In genomic region chr2:130798472-130799221, GRCh38 we compare ENCODE assay signal across 8 cellular contexts. TPM values are rescaled to one million over a fixed set of nuclear protein-coding genes. Genes with fewer than 3 reads are reported as not detected.
A peak's percentile ranks its signal among the peaks of the same experiment; 100 is the strongest.
DNase-seq lines count a peak whose midpoint lies in the region; ATAC-seq and TF ChIP-seq lines count a peak whose summit lies in the region.

No MANE protein-coding gene starts in this region.

- peak; percentile 28 for DNase-seq in NCI-H1436 (lab: John Stamatoyannopoulos, UW)
- DNase-seq in NCI-H1436 treated with DMSO at 0.1 percent for 48 hours (lab: John Stamatoyannopoulos, UW), result no peak
- DNase-seq in Panc1 (ENCODE audit: low read depth, low spot score), result no peak
- DNase-seq in endothelial cell (ENCODE audit: low spot score), result peak; percentile 16
- DNase-seq in natural killer cell treated with Interleukin-12 subunit alpha and Interleukin-12 subunit beta and Interleukin-15 and Interleukin-18, amount 100 ng/mL, for 72 hours (ENCODE audit: low spot score), result no peak
- DNase-seq in stimulated activated CD4-positive, alpha-beta T cell treated with anti-CD3 and anti-CD28 coated beads, Interleukin-2, amount 100 ng/mL, for 48 hours, result no peak
- no peak for DNase-seq in SKM-1 treated with dmso at 0.1 percent for 144 hours (lab: John Stamatoyannopoulos, UW; ENCODE audit: unreplicated experiment)
- no peak for DNase-seq in middle frontal gyrus (ENCODE audit: extremely low spot score, low spot score)

- H3K27ac Mint-ChIP-seq in endothelial cell (ENCODE audit: unreplicated experiment), result no peak overlapping the region
- no peak overlapping the region for H3K27ac Mint-ChIP-seq in natural killer cell treated with Interleukin-12 subunit alpha and Interleukin-12 subunit beta and Interleukin-15 and Interleukin-18, amount 100 ng/mL, for 72 hours

- no peaks in the 10 kb centered on the region for H3K9me3 ChIP-seq in Panc1 (ENCODE audit: control insufficient read depth, insufficient read depth, low read depth, low read length)

- peak overlapping the region; percentile 68; the same call in 1 of the 2 replicates for H3K27ac ChIP-seq in Panc1 (ENCODE audit: low read length)

- no peak overlapping the region for H3K4me3 Mint-ChIP-seq in endothelial cell (ENCODE audit: unreplicated experiment)
- H3K4me3 Mint-ChIP-seq in natural killer cell treated with Interleukin-12 subunit alpha and Interleukin-12 subunit beta and Interleukin-15 and Interleukin-18, amount 100 ng/mL, for 72 hours, result peak overlapping the region; percentile 63

- no peaks in the 10 kb centered on the region for H3K36me3 ChIP-seq in Panc1 (ENCODE audit: control insufficient read depth, insufficient read depth, low read length)

- peaks cover 3% of the 10 kb centered on the region for H3K4me1 Mint-ChIP-seq in endothelial cell (ENCODE audit: unreplicated experiment)
- H3K4me1 Mint-ChIP-seq in natural killer cell treated with Interleukin-12 subunit alpha and Interleukin-12 subunit beta and Interleukin-15 and Interleukin-18, amount 100 ng/mL, for 72 hours (ENCODE audit: low read depth in 2 of 2), result peaks cover 27 to 29% of the 10 kb centered on the region in 2 donors

- in situ Hi-C loops in Panc1 (cut with HindIII; ENCODE audit: low pct_unique_long_range_greater_than_20kb, low sequenced_read_pairs), result no loop called here

- no peak for ATAC-seq in Panc1
- ATAC-seq in natural killer cell treated with Interleukin-12 subunit alpha and Interleukin-12 subunit beta and Interleukin-15 and Interleukin-18, amount 100 ng/mL, for 72 hours, result no peak

- H3K36me3 Mint-ChIP-seq in endothelial cell (ENCODE audit: low read depth, unreplicated experiment), result no peaks in the 10 kb centered on the region
- no peaks in the 10 kb centered on the region for H3K36me3 Mint-ChIP-seq in natural killer cell treated with Interleukin-12 subunit alpha and Interleukin-12 subunit beta and Interleukin-15 and Interleukin-18, amount 100 ng/mL, for 72 hours

- no peaks in the 10 kb centered on the region for H3K27me3 Mint-ChIP-seq in endothelial cell (ENCODE audit: unreplicated experiment)
- H3K27me3 Mint-ChIP-seq in natural killer cell treated with Interleukin-12 subunit alpha and Interleukin-12 subunit beta and Interleukin-15 and Interleukin-18, amount 100 ng/mL, for 72 hours, result no peaks in the 10 kb centered on the region

- no peaks in the 10 kb centered on the region for H3K9me3 Mint-ChIP-seq in endothelial cell (ENCODE audit: unreplicated experiment)
- H3K9me3 Mint-ChIP-seq in natural killer cell treated with Interleukin-12 subunit alpha and Interleukin-12 subunit beta and Interleukin-15 and Interleukin-18, amount 100 ng/mL, for 72 hours, result no peaks in the 10 kb centered on the region

- peak overlapping the region; percentile 77 to 78 for H3K4me3 ChIP-seq in Panc1 (ENCODE audit: low read depth in 2 of 2, low read length in 2 of 2)

- H3K4me1 ChIP-seq in Panc1 (ENCODE audit: control insufficient read depth, insufficient read depth, low read length), result no peaks in the 10 kb centered on the region

- POLR2A ChIA-PET in Panc1 (lab: Charles Lee), result no interaction called here

- CTCF ChIA-PET in Panc1 (lab: Charles Lee), result interaction anchor here (1.1 kb wide), 1 partner anchor 75 kb away, joined by 7 read pairs; no protein-coding TSS in a partner anchor

- intact Hi-C loops in Panc1 (cut with micrococcal nuclease; ENCODE audit: unreplicated experiment), result no loop called here

- TF ChIP-seq CTCF in Panc1 (IDR thresholded peaks at IDR 0.05) (no peak), endothelial cell (IDR thresholded peaks at IDR 0.05; ENCODE audit: unreplicated experiment) (no peak)

- no TSS peak for BruUV-seq in Panc1 (replicated peaks; lab: Mats Ljungman, UMichigan)

- no peaks in the 10 kb centered on the region for H3K27me3 ChIP-seq in Panc1 (ENCODE audit: control insufficient read depth, insufficient read depth, low read length)

RNA-seq across cellular contexts. Expression of gene ARHGEF4, which starts 38.1 kb away (rescaled TPM):
- 0.80 TPM for total RNA-seq in Panc1 (2021; ENCODE audit: unreplicated experiment)
- 1.5 TPM for polyA plus RNA-seq in Panc1 (2012; ENCODE audit: insufficient read length)
- total RNA-seq in endothelial cell (ENCODE audit: unreplicated experiment), result 10.3 TPM
- total RNA-seq in natural killer cell treated with Interleukin-12 subunit alpha and Interleukin-12 subunit beta and Interleukin-15 and Interleukin-18, amount 100 ng/mL, for 72 hours, result not detected

RNA-seq across cellular contexts. Expression of gene AMER3, which starts 43.3 kb away (rescaled TPM):
- total RNA-seq in Panc1 (2021; ENCODE audit: unreplicated experiment), result not detected
- not detected for polyA plus RNA-seq in Panc1 (2012; ENCODE audit: insufficient read length)
- 0.18 TPM for total RNA-seq in endothelial cell (ENCODE audit: unreplicated experiment)
- not detected for total RNA-seq in natural killer cell treated with Interleukin-12 subunit alpha and Interleukin-12 subunit beta and Interleukin-15 and Interleukin-18, amount 100 ng/mL, for 72 hours

Comparison
In these comparisons a context has a peak if more than half of its experiments do, and no peak if none do; other contexts are left out.
1. DNase-seq: peak in NCI-H1436 (single experiment) and endothelial cell (single experiment); none in NCI-H1436 treated with DMSO at 0.1 percent for 48 hours (single experiment), Panc1 (single experiment), natural killer cell treated with Interleukin-12 subunit alpha and Interleukin-12 subunit beta and Interleukin-15 and Interleukin-18, amount 100 ng/mL, for 72 hours (single experiment), stimulated activated CD4-positive, alpha-beta T cell treated with anti-CD3 and anti-CD28 coated beads, Interleukin-2, amount 100 ng/mL, for 48 hours (0 of 2), SKM-1 treated with dmso at 0.1 percent for 144 hours (single experiment) and middle frontal gyrus (single experiment).